ENCODE assay signal across 1 cellular context in genomic region chr16:75289189-75289588, GRCh38.
TF ChIP-seq lines count a peak whose summit lies in the region.

No MANE protein-coding gene starts in this region.

TF ChIP-seq in WTC11, 78 proteins besides CTCF, POLR2A, EP300 and RAD21 (continued from another document):
- TF ChIP-seq ZNF281 (CRISPR knock-in tag; IDR thresholded peaks at IDR 0.05), result no peak
- TF ChIP-seq ZNF416 (CRISPR knock-in tag; IDR thresholded peaks at IDR 0.05), result no peak
- TF ChIP-seq RELA (CRISPR knock-in tag; IDR thresholded peaks at IDR 0.05; ENCODE audit: borderline replicate concordance), result no peak
- no peak for TF ChIP-seq ZMAT4 (CRISPR knock-in tag; IDR thresholded peaks at IDR 0.05)
- no peak for TF ChIP-seq ZNF532 (CRISPR knock-in tag; IDR thresholded peaks at IDR 0.05; ENCODE audit: borderline replicate concordance)
- no peak for TF ChIP-seq TCF7 (CRISPR knock-in tag; IDR thresholded peaks at IDR 0.05; ENCODE audit: low read depth)
- TF ChIP-seq CREM (CRISPR knock-in tag; IDR thresholded peaks at IDR 0.05), result no peak
- TF ChIP-seq FOXP4 (CRISPR knock-in tag; IDR thresholded peaks at IDR 0.05), result no peak
- no peak for TF ChIP-seq ZNF121 (CRISPR knock-in tag; IDR thresholded peaks at IDR 0.05)
